19 cellular contexts compared by ENCODE assay signal in genomic region chr1:58246549-58246948, GRCh38.
"Had no signal": no experiment of that assay in that cellular context is flagged by ENCODE, and none has a peak within 500 bp of the region (broad histone marks: within the 10 kb centered on the region; RNA-seq: fewer than 3 reads in every experiment).

No MANE protein-coding gene starts in this region.

- H3K27ac ChIP-seq: HL-60, KMS-11, RWPE1 had no signal

- ATAC-seq: K562 had no signal

- H3K4me2 ChIP-seq: KMS-11, SK-N-SH had no signal

- H3K9me3 ChIP-seq: SK-N-SH had no signal

- H3K9ac ChIP-seq: KMS-11, SK-N-SH had no signal

- FAIRE-seq: HTR-8/SVneo, K562 had no signal

- H3K4me3 ChIP-seq: K562 had no signal

- DNase-seq: Kasumi-1, MM.1S, NCI-H1092 treated with DMSO at 0.1 percent for 48 hours, NCI-H1436 treated with DMSO at 0.1 percent for 48 hours, NCI-H1694, NCI-H187 treated with DMSO at 0.1 percent for 48 hours, NCI-H2029 treated with DMSO at 0.1 percent for 48 hours, NCI-H2171 treated with DMSO at 0.1 percent for 48 hours, NCI-H345, NCI-H446 treated with DMSO at 0.1 percent for 48 hours, NCI-H510A treated with DMSO at 0.1 percent for 48 hours, NCI-H774, SHP77, SK-N-SH had no signal
